In genomic region chr10:118273662-118274061, GRCh38 we compare ENCODE assay signal across 7 cellular contexts.
"Had no signal": no experiment of that assay in that cellular context is flagged by ENCODE, and none has a peak within 500 bp of the region (broad histone marks: within the 10 kb centered on the region; RNA-seq: fewer than 3 reads in every experiment).

No MANE protein-coding gene starts in this region.

- H3K27ac ChIP-seq: HL-60, KMS-11 had no signal

- ATAC-seq: HepG2 had no signal

- FAIRE-seq: HepG2, HTR-8/SVneo had no signal

- H3K4me2 ChIP-seq: KMS-11 had no signal

- H3K9ac ChIP-seq: KMS-11 had no signal

- DNase-seq: IMR-90, KBM-7, KG1 had no signal
